ENCODE assay signal across 19 cellular contexts in the genomic region with DNA sequence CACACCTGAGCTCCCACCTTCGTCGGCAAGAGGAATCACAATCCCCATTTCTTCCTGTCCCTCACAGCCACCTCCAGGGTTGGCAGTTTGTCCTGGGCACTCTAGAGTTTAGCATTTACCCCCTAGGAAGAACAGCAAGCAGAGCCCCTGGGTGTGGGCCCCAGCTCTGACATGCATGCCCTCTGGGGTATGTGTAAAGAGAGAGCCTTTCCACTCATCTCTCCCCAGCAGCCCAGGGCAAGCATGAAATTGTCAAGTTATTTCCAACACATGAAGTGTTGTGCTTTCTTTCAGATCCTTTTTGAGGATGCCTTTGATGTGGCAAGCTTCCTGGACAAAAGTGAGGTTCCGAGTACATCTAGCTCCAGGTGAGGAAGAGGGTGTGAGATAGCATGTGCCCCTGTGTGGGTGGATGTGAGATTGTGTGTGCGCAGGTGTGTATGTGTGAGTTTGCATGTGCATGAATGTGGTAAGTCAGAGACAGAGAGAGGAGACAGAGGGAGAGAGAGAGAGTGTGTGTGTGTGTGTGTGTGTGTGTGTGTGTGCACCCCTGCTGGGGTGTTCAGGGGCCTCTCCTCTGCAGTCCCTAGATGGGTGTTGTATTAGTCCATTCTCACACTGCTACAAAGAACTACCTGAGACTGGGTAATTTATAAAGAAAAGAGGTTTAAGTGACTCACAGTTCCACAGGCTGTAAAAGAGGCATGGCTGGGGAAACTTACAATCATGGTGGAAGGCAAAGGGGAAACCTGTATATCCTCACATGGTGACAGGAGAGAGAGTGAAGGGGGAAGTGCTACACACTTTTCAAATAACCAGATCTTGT. TPM values are rescaled to one million over a fixed set of nuclear protein-coding genes. Genes with fewer than 3 reads are reported as not detected.
DNase-seq lines count a peak whose midpoint lies in the region; ATAC-seq and TF ChIP-seq lines count a peak whose summit lies in the region.
"Had no signal": no experiment of that assay in that cellular context is flagged by ENCODE, and none has a peak within 500 bp of the region (broad histone marks: within the 10 kb centered on the region; RNA-seq: fewer than 3 reads in every experiment).

No MANE protein-coding gene starts in this region.

- H3K4me3 Mint-ChIP-seq in brain, result no peak overlapping the region
- H3K4me3 Mint-ChIP-seq in T-helper 17 cell, result no peak overlapping the region
- H3K4me3 Mint-ChIP-seq in GM23338, result no peak overlapping the region
- H3K4me3 Mint-ChIP-seq: activated naive CD8-positive, alpha-beta T cell treated with anti-CD3 and anti-CD28 coated beads, Interleukin-2, amount 10 ng/mL, durations not matched to agents 7 days and 5 days; nephron had no signal

- TF ChIP-seq CTCF in GM12865 (IDR thresholded peaks at IDR 0.05; ENCODE audit: insufficient read depth, low read depth, low read length, missing control alignments) (no peak), brain (conservative IDR thresholded peaks at IDR 0.05) (no peak), GM23338 (conservative IDR thresholded peaks at IDR 0.05; ENCODE audit: low read depth in 2 of 2) (no peak)

- H3K79me2 ChIP-seq in GM23338 (replicated peaks; ENCODE audit: insufficient read depth), result no peaks in the 10 kb centered on the region

- H3K9me3 Mint-ChIP-seq in brain (no peaks in the 10 kb centered on the region), GM23338 (0 out of 3 replicates have a peak, but pooled peaks cover 4% of the 10 kb centered on the region)
- H3K9me3 Mint-ChIP-seq: activated naive CD8-positive, alpha-beta T cell treated with anti-CD3 and anti-CD28 coated beads, Interleukin-2, amount 10 ng/mL, durations not matched to agents 7 days and 5 days; nephron had no signal

- H3K27me3 Mint-ChIP-seq in brain (peaks cover 6% of the 10 kb centered on the region), T-helper 17 cell (no peaks in the 10 kb centered on the region), GM23338 (ENCODE audit: insufficient read depth, low read depth, poor library complexity) (peaks cover 4% of the 10 kb centered on the region)
- H3K27me3 Mint-ChIP-seq: activated naive CD8-positive, alpha-beta T cell treated with anti-CD3 and anti-CD28 coated beads, Interleukin-2, amount 10 ng/mL, durations not matched to agents 7 days and 5 days had no signal

- peak; percentile 22 for DNase-seq in GM12865 (ENCODE audit: low read depth)
- no peak for DNase-seq in NCI-H748 (lab: John Stamatoyannopoulos, UW; ENCODE audit: unreplicated experiment)
- no peak for DNase-seq in T-helper 17 cell
- no peak for DNase-seq in GM23338 (ENCODE audit: low spot score)
- DNase-seq: activated naive CD8-positive, alpha-beta T cell treated with anti-CD3 and anti-CD28 coated beads, Interleukin-2, amount 10 ng/mL, durations not matched to agents 7 days and 5 days; erythroblast; NCI-H446 treated with DMSO at 0.1 percent for 48 hours had no signal

- H3K36me3 Mint-ChIP-seq in brain (no peaks in the 10 kb centered on the region), T-helper 17 cell (ENCODE audit: low read depth) (no peaks in the 10 kb centered on the region), GM23338 (ENCODE audit: low read depth) (no peaks in the 10 kb centered on the region)
- H3K36me3 Mint-ChIP-seq: activated naive CD8-positive, alpha-beta T cell treated with anti-CD3 and anti-CD28 coated beads, Interleukin-2, amount 10 ng/mL, durations not matched to agents 7 days and 5 days had no signal

- H3K4me1 Mint-ChIP-seq in brain (peaks cover 14% of the 10 kb centered on the region), T-helper 17 cell (no peaks in the 10 kb centered on the region), GM23338 (no peaks in the 10 kb centered on the region)

- ATAC-seq in GM18858 (IDR thresholded peaks at IDR 0.05; ENCODE audit: unreplicated experiment) (peak; percentile 52), HG03045 (IDR thresholded peaks at IDR 0.05; ENCODE audit: unreplicated experiment) (peak; percentile 39), T-helper 17 cell (no peak), GM23338 (no peak)
- ATAC-seq: HCT116 had no signal

- H3F3A ChIP-seq in GM23338 (replicated peaks; ENCODE audit: low read depth), result no peaks in the 10 kb centered on the region

- no peaks in the 10 kb centered on the region for H3K27me3 ChIP-seq in GM23338 (ENCODE audit: insufficient read depth)
- H3K27me3 ChIP-seq: BLaER1, SJSA1 had no signal

- H3K4me3 ChIP-seq in GM12865 (ENCODE audit: low read depth, low read length), result no peak overlapping the region
- H3K4me3 ChIP-seq in GM23338, result no peak overlapping the region
- H3K4me3 ChIP-seq: BLaER1, SJSA1, thoracic aorta had no signal

- H2AFZ ChIP-seq in GM23338, result no peak overlapping the region

- no peaks in the 10 kb centered on the region for H3K36me3 ChIP-seq in GM23338 (ENCODE audit: insufficient read depth)
- H3K36me3 ChIP-seq: BLaER1, SJSA1, thoracic aorta had no signal

- H3K27ac ChIP-seq in GM23338 (ENCODE audit: low read depth), result no peak overlapping the region
- H3K27ac ChIP-seq: BLaER1, KMS-11, SJSA1 had no signal

- no peaks in the 10 kb centered on the region for H4K20me1 ChIP-seq in GM23338 (replicated peaks; ENCODE audit: insufficient read depth)
- H4K20me1 ChIP-seq: BLaER1 had no signal

- H3K4me2 ChIP-seq in GM23338, result no peak overlapping the region
- H3K4me2 ChIP-seq: BLaER1, KMS-11 had no signal

- H3K9me3 ChIP-seq in T-helper 17 cell (ENCODE audit: control insufficient read depth, low read length, poor library complexity, severe bottlenecking), result no peaks in the 10 kb centered on the region
- H3K9me3 ChIP-seq: SJSA1, thoracic aorta had no signal

- H3K4me1 ChIP-seq in GM23338 (ENCODE audit: insufficient read depth), result no peaks in the 10 kb centered on the region

- H3K27ac Mint-ChIP-seq in brain (peak overlapping the region in 3 of 5 experiments; percentile 10 to 91 (median 75)), T-helper 17 cell (no peak overlapping the region), GM23338 (no peak overlapping the region)
- H3K27ac Mint-ChIP-seq: activated naive CD8-positive, alpha-beta T cell treated with anti-CD3 and anti-CD28 coated beads, Interleukin-2, amount 10 ng/mL, durations not matched to agents 7 days and 5 days; nephron had no signal

- H3K9me2 ChIP-seq in GM23338 (ENCODE audit: insufficient read depth), result no peaks in the 10 kb centered on the region

TF ChIP-seq in GM23338, 12 proteins besides CTCF, POLR2A, EP300 and RAD21 (continues in another document):
- no peak for TF ChIP-seq NANOG (IDR thresholded peaks at IDR 0.05; ENCODE audit: borderline replicate concordance)
- no peak for TF ChIP-seq POLR2AphosphoS5 (IDR thresholded peaks at IDR 0.05; ENCODE audit: low read depth)
- no peak for TF ChIP-seq EZH2 (IDR thresholded peaks at IDR 0.05; ENCODE audit: low read depth, unreplicated experiment)
- TF ChIP-seq, protein P1, sequence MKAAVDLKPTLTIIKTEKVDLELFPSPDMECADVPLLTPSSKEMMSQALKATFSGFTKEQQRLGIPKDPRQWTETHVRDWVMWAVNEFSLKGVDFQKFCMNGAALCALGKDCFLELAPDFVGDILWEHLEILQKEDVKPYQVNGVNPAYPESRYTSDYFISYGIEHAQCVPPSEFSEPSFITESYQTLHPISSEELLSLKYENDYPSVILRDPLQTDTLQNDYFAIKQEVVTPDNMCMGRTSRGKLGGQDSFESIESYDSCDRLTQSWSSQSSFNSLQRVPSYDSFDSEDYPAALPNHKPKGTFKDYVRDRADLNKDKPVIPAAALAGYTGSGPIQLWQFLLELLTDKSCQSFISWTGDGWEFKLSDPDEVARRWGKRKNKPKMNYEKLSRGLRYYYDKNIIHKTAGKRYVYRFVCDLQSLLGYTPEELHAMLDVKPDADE (IDR thresholded peaks at IDR 0.05), result no peak
- no peak for TF ChIP-seq CREB1 (CRISPR knock-in tag; IDR thresholded peaks at IDR 0.05; ENCODE audit: low read depth)
- TF ChIP-seq, protein P2, sequence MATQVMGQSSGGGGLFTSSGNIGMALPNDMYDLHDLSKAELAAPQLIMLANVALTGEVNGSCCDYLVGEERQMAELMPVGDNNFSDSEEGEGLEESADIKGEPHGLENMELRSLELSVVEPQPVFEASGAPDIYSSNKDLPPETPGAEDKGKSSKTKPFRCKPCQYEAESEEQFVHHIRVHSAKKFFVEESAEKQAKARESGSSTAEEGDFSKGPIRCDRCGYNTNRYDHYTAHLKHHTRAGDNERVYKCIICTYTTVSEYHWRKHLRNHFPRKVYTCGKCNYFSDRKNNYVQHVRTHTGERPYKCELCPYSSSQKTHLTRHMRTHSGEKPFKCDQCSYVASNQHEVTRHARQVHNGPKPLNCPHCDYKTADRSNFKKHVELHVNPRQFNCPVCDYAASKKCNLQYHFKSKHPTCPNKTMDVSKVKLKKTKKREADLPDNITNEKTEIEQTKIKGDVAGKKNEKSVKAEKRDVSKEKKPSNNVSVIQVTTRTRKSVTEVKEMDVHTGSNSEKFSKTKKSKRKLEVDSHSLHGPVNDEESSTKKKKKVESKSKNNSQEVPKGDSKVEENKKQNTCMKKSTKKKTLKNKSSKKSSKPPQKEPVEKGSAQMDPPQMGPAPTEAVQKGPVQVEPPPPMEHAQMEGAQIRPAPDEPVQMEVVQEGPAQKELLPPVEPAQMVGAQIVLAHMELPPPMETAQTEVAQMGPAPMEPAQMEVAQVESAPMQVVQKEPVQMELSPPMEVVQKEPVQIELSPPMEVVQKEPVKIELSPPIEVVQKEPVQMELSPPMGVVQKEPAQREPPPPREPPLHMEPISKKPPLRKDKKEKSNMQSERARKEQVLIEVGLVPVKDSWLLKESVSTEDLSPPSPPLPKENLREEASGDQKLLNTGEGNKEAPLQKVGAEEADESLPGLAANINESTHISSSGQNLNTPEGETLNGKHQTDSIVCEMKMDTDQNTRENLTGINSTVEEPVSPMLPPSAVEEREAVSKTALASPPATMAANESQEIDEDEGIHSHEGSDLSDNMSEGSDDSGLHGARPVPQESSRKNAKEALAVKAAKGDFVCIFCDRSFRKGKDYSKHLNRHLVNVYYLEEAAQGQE (IDR thresholded peaks at IDR 0.05; ENCODE audit: unreplicated experiment), result no peak

RNA-seq across cellular contexts. Expression of a gene that starts 18.1 kb away (rescaled TPM):
- polyA plus RNA-seq in brain (ENCODE audit: insufficient read depth, low read depth, low replicate concordance) (not detected), GM23338 (2016; fragmentation: Nextera tagmentation; extraction: Ambion mirVana) (not detected in 2 replicates)
- not detected for total RNA-seq in T-helper 17 cell
- total RNA-seq in GM23338 (2014; rRNA removed; shearing (Covaris generic)), result not detected in 2 replicates
- total RNA-seq: activated CD8-positive, alpha-beta memory T cell treated with anti-CD3 and anti-CD28 coated beads for 36 hours; activated naive CD8-positive, alpha-beta T cell treated with anti-CD3 and anti-CD28 coated beads, Interleukin-2, amount 10 ng/mL, durations not matched to agents 7 days and 5 days; bronchial epithelial cell; dermis microvascular lymphatic vessel endothelial cell; SJSA1; thoracic aorta had no signal

RNA-seq across cellular contexts. Expression of a gene that starts 40.4 kb away (rescaled TPM):
- polyA plus RNA-seq in brain (ENCODE audit: insufficient read depth, low read depth, low replicate concordance) (8.0 TPM), GM23338 (2016; fragmentation: Nextera tagmentation; extraction: Ambion mirVana) (5.4 and 5.8 TPM in 2 replicates)
- 10 to 100 TPM; 31.6 to 37.5 TPM for total RNA-seq in T-helper 17 cell
- total RNA-seq in GM23338 (2014; rRNA removed; shearing (Covaris generic)), result 9.7 and 32.6 TPM in 2 replicates

Comparison
In these comparisons a context has a peak if more than half of its experiments do, and no peak if none do; other contexts are left out.
1. ATAC-seq: peak in GM18858 (single experiment) and HG03045 (single experiment); none in T-helper 17 cell (single experiment) and GM23338 (single experiment).
2. H3K27ac Mint-ChIP-seq: peak in brain (3 of 5); none in T-helper 17 cell (single experiment) and GM23338 (single experiment).